In genomic region chr2:188474316-188474715, GRCh38 we compare ENCODE assay signal across 22 cellular contexts.
DNase-seq lines count a peak whose midpoint lies in the region; TF ChIP-seq lines count a peak whose summit lies in the region.
"Had no signal": no experiment of that assay in that cellular context is flagged by ENCODE, and none has a peak within 500 bp of the region (broad histone marks: within the 10 kb centered on the region; RNA-seq: fewer than 3 reads in every experiment).

No MANE protein-coding gene starts in this region.

- H2BK120ac ChIP-seq in H9 (ENCODE audit: low read depth, low read length, poor library complexity, severe bottlenecking) (no peak overlapping the region), mesendoderm (ENCODE audit: low read depth, low read length) (no peak overlapping the region)

- H3K56ac ChIP-seq in H9 (ENCODE audit: insufficient read length, low read depth, low read length) = no peak overlapping the region
- no peak overlapping the region for H3K56ac ChIP-seq in mesendoderm (ENCODE audit: low read length)

- H3K18ac ChIP-seq in H9 (ENCODE audit: insufficient read length, low read depth, low read length) (no peak overlapping the region), mesendoderm (ENCODE audit: low read length) (peak overlapping the region; percentile 4)

- H3K4me2 ChIP-seq in H9 (ENCODE audit: insufficient read depth, insufficient read length, low read length) (no peak overlapping the region), mesendoderm (ENCODE audit: low read length) (no peak overlapping the region)
- H3K4me2 ChIP-seq: BLaER1 treated with 17β-estradiol and CSF1 and Interleukin-3, amounts not matched to agents 10 nM and 100 nM had no signal

- TF ChIP-seq CTCF in H9 (conservative IDR thresholded peaks at IDR 0.05) (no peak), progenitor cell of endocrine pancreas (IDR thresholded peaks at IDR 0.05; ENCODE audit: unreplicated experiment) (no peak)

- H3T11ph ChIP-seq in H9 (ENCODE audit: low read length) = no peak overlapping the region

- H3K9me3 Mint-ChIP-seq in H9 (peaks cover 12 to 18% of the 10 kb centered on the region in 2 experiments; a peak in 4 of 5 replicates), progenitor cell of endocrine pancreas (ENCODE audit: low read depth) (peaks cover 18% of the 10 kb centered on the region)
- H3K9me3 Mint-ChIP-seq: CD4-positive, alpha-beta T cell had no signal

- H2AK5ac ChIP-seq in H9 (ENCODE audit: insufficient read length, low read length) (no peak overlapping the region), mesendoderm (ENCODE audit: low read length) (no peak overlapping the region)

- no peak overlapping the region for H3K23ac ChIP-seq in H9 (ENCODE audit: insufficient read length, low read depth, low read length)
- no peak overlapping the region for H3K23ac ChIP-seq in mesendoderm (ENCODE audit: low read length)

- no peak overlapping the region for H3K9ac ChIP-seq in H9 (ENCODE audit: extremely low read depth, insufficient read length, low read length)
- no peak overlapping the region for H3K9ac ChIP-seq in mesendoderm (ENCODE audit: low read length)
- H3K9ac ChIP-seq: BLaER1 treated with 17β-estradiol and CSF1 and Interleukin-3, amounts not matched to agents 10 nM and 100 nM; GM23248 had no signal

- no peak overlapping the region for H2BK12ac ChIP-seq in H9 (ENCODE audit: insufficient read length, low read depth, low read length)

- H3K27me3 ChIP-seq in H9 (ENCODE audit: insufficient read depth, low read length) = no peaks in the 10 kb centered on the region
- no peaks in the 10 kb centered on the region for H3K27me3 ChIP-seq in mesendoderm (ENCODE audit: insufficient read depth, low read length, poor library complexity)
- H3K27me3 ChIP-seq: BLaER1 treated with 17β-estradiol and CSF1 and Interleukin-3, amounts not matched to agents 10 nM and 100 nM had no signal

- peaks cover 5% of the 10 kb centered on the region; the same call in 1 of the 2 replicates for H3K4me1 ChIP-seq in H9 (ENCODE audit: insufficient read depth, low read length)
- peaks cover 4% of the 10 kb centered on the region for H3K4me1 ChIP-seq in mesendoderm (ENCODE audit: control insufficient read depth, low read depth, low read length)
- H3K4me1 ChIP-seq: BLaER1 treated with 17β-estradiol and CSF1 and Interleukin-3, amounts not matched to agents 10 nM and 100 nM had no signal

- H3K4me1 Mint-ChIP-seq in H9 (peaks cover 53 to 57% of the 10 kb centered on the region in 2 experiments), progenitor cell of endocrine pancreas (ENCODE audit: low read depth) (peaks cover 30% of the 10 kb centered on the region)

- H3K36me3 Mint-ChIP-seq in H9 (ENCODE audit: insufficient read depth in 1 of 3, low read depth in 3 of 3) (peaks cover 16 to 24% (median 23%) of the 10 kb centered on the region in 3 experiments), progenitor cell of endocrine pancreas (ENCODE audit: insufficient read depth) (peaks cover 5% of the 10 kb centered on the region)

- no peaks in the 10 kb centered on the region for H4K20me1 ChIP-seq in H9 (ENCODE audit: control insufficient read depth, insufficient read depth, insufficient read length)
- H4K20me1 ChIP-seq: BLaER1 treated with 17β-estradiol and CSF1 and Interleukin-3, amounts not matched to agents 10 nM and 100 nM had no signal

- peak overlapping the region; percentile 6 to 94 (median 10); a peak in 4 of 7 replicates for H3K27ac Mint-ChIP-seq in H9
- peak overlapping the region; percentile 39 for H3K27ac Mint-ChIP-seq in progenitor cell of endocrine pancreas
- H3K27ac Mint-ChIP-seq: CD4-positive, alpha-beta T cell had no signal

- no peak overlapping the region for H2BK20ac ChIP-seq in H9 (ENCODE audit: low read depth, low read length, poor library complexity, severe bottlenecking)

- H4K91ac ChIP-seq in H9 (ENCODE audit: insufficient read length, low read depth, low read length) = no peak overlapping the region

- no peaks in the 10 kb centered on the region for H3K23me2 ChIP-seq in H9 (ENCODE audit: insufficient read length, low read depth, low read length, poor library complexity, severe bottlenecking)

- H3K79me2 ChIP-seq in H9 (ENCODE audit: insufficient read depth, low read length) (peaks cover 16% of the 10 kb centered on the region; the same call in 1 of the 2 replicates), mesendoderm (ENCODE audit: control insufficient read depth, insufficient read depth, low read length) (peaks cover 12% of the 10 kb centered on the region)

- H3K4ac ChIP-seq in H9 (ENCODE audit: low read depth, low read length) = no peak overlapping the region
- no peak overlapping the region for H3K4ac ChIP-seq in mesendoderm (ENCODE audit: low read depth, low read length)

- H3K27me3 Mint-ChIP-seq in H9 (ENCODE audit: low read depth) (no peaks in the 10 kb centered on the region), progenitor cell of endocrine pancreas (no peaks in the 10 kb centered on the region)
- H3K27me3 Mint-ChIP-seq: CD4-positive, alpha-beta T cell had no signal

- H2BK15ac ChIP-seq in H9 (ENCODE audit: low read depth, low read length) = no peak overlapping the region
- H2BK15ac ChIP-seq in mesendoderm (replicated peaks; ENCODE audit: low read depth) = no peak overlapping the region

- H3K4me3 Mint-ChIP-seq in H9 (no peak overlapping the region; a peak in 1 of 5 replicates), progenitor cell of endocrine pancreas (ENCODE audit: low read depth) (no peak overlapping the region)
- H3K4me3 Mint-ChIP-seq: CD4-positive, alpha-beta T cell had no signal

- WGBS in H9 (ENCODE audit: extremely low coverage, insufficient read length, low lambda C conversion rate) = no CpG with 5 or more reads among the region's 2 CpGs
- WGBS in mesendoderm (ENCODE audit: extremely low coverage, insufficient coverage, low lambda C conversion rate) = no CpG with 5 or more reads among the region's 2 CpGs

- DNase-seq in H9 (no peak), M059J (ENCODE audit: low read depth) (peak; percentile 67), mesendoderm (no peak), progenitor cell of endocrine pancreas (ENCODE audit: low spot score, unreplicated experiment) (no peak), midbrain (lab: John Stamatoyannopoulos, UW) (no peak), AML-193 (lab: John Stamatoyannopoulos, UW) (no peak)
- no peak for DNase-seq in activated CD4-positive, alpha-beta T cell treated with anti-CD3 and anti-CD28 coated beads for 4 hours
- DNase-seq: CD4-positive, alpha-beta T cell; GM23248; HCEC 1CT; MM.1S; NCI-H1417; NCI-H1694; NCI-H2029 treated with DMSO at 0.1 percent for 48 hours; NCI-H226; NCI-H510A; NCI-H69; SHP77 had no signal

- no peak overlapping the region for H3K14ac ChIP-seq in H9 (ENCODE audit: insufficient read depth, low read length)

- H3K79me1 ChIP-seq in H9 (ENCODE audit: insufficient read depth, low read depth, low read length, poor library complexity, severe bottlenecking) (no peaks in the 10 kb centered on the region), mesendoderm (ENCODE audit: low read length) (peaks cover 7% of the 10 kb centered on the region)

- no peak overlapping the region for H4K8ac ChIP-seq in H9 (replicated peaks; ENCODE audit: insufficient read length, low read depth, low read length)
- H4K8ac ChIP-seq in mesendoderm (ENCODE audit: low read depth, low read length) = no peak overlapping the region

- H3K36me3 ChIP-seq in mesendoderm (ENCODE audit: control insufficient read depth, insufficient read depth, low read length) = no peaks in the 10 kb centered on the region
- H3K36me3 ChIP-seq: BLaER1 treated with 17β-estradiol and CSF1 and Interleukin-3, amounts not matched to agents 10 nM and 100 nM had no signal

- H4K5ac ChIP-seq in H9 (ENCODE audit: insufficient read length, low read depth, low read length) = no peak overlapping the region
- no peak overlapping the region for H4K5ac ChIP-seq in mesendoderm (ENCODE audit: low read length)

- H2BK5ac ChIP-seq in H9 (ENCODE audit: insufficient read length, low read length) (no peak overlapping the region), mesendoderm (ENCODE audit: low read length) (no peak overlapping the region)

- H3K27ac ChIP-seq in H9 (ENCODE audit: insufficient read length, low read depth, low read length) = no peak overlapping the region
- H3K27ac ChIP-seq in mesendoderm (ENCODE audit: low read depth, low read length) = no peak overlapping the region
- H3K27ac ChIP-seq: BLaER1 treated with 17β-estradiol and CSF1 and Interleukin-3, amounts not matched to agents 10 nM and 100 nM; GM23248; HL-60; RWPE1 had no signal

- no peaks in the 10 kb centered on the region for H3K9me3 ChIP-seq in H9 (ENCODE audit: control insufficient read depth, low read depth, low read length)
- H3K9me3 ChIP-seq: BLaER1 treated with 17β-estradiol and CSF1 and Interleukin-3, amounts not matched to agents 10 nM and 100 nM had no signal

- no peak overlapping the region for H2AFZ ChIP-seq in H9 (ENCODE audit: low read length)
- H2AFZ ChIP-seq: GM23248 had no signal

- no peak overlapping the region for H3K4me3 ChIP-seq in mesendoderm (ENCODE audit: low read length)
- H3K4me3 ChIP-seq: BLaER1 treated with 17β-estradiol and CSF1 and Interleukin-3, amounts not matched to agents 10 nM and 100 nM; GM23248; K562 had no signal
